24 cellular contexts compared by ENCODE assay signal in genomic region chr3:75951941-75952340, GRCh38.
"Had no signal": no experiment of that assay in that cellular context is flagged by ENCODE, and none has a peak within 500 bp of the region (broad histone marks: within the 10 kb centered on the region; RNA-seq: fewer than 3 reads in every experiment).

No MANE protein-coding gene starts in this region.

- H3K27me3 ChIP-seq: colonic mucosa, dorsolateral prefrontal cortex, gastrocnemius medialis, hepatocyte, stomach, thyroid gland, upper lobe of left lung had no signal

- H3K4me2 ChIP-seq: hepatocyte had no signal

- H3K4me3 Mint-ChIP-seq: activated CD4-positive, alpha-beta memory T cell treated with anti-CD3 and anti-CD28 coated beads, Interleukin-2, amount 10 ng/mL, durations not matched to agents 7 days and 5 days; activated CD4-positive, alpha-beta T cell treated with anti-CD3 and anti-CD28 coated beads, Interleukin-2, amount 10 ng/mL, durations not matched to agents 24 days and 14 days; activated T-cell treated with anti-CD3 and anti-CD28 coated beads, Interleukin-2, amount 50 U/mL, for 4 hours; activated T-helper 17 cell treated with anti-CD3 and anti-CD28 coated beads, Interleukin-2, amount 50 U/mL, for 72 hours; nephron; stimulated activated memory B cell treated with anti-CD40 and anti-IgM and Interleukin-4, amounts not matched to agents 10 μg/mL and 1 μg/mL and 100 μg/mL, for 72 hours had no signal

- H3K4me1 ChIP-seq: colonic mucosa, gastrocnemius medialis, stomach, thyroid gland, upper lobe of left lung had no signal

- H3K4me1 Mint-ChIP-seq: activated CD4-positive, alpha-beta memory T cell treated with anti-CD3 and anti-CD28 coated beads, Interleukin-2, amount 10 ng/mL, durations not matched to agents 7 days and 5 days; activated CD4-positive, alpha-beta T cell treated with anti-CD3 and anti-CD28 coated beads, Interleukin-2, amount 10 ng/mL, durations not matched to agents 24 days and 14 days; activated T-helper 17 cell treated with anti-CD3 and anti-CD28 coated beads, Interleukin-2, amount 50 U/mL, for 72 hours; nephron; stimulated activated memory B cell treated with anti-CD40 and anti-IgM and Interleukin-4, amounts not matched to agents 10 μg/mL and 1 μg/mL and 100 μg/mL, for 72 hours had no signal

- H3K9me3 ChIP-seq: colonic mucosa, gastrocnemius medialis, stomach, thyroid gland, upper lobe of left lung had no signal

- H3K27ac Mint-ChIP-seq: activated CD4-positive, alpha-beta memory T cell treated with anti-CD3 and anti-CD28 coated beads, Interleukin-2, amount 10 ng/mL, durations not matched to agents 7 days and 5 days; activated CD4-positive, alpha-beta T cell treated with anti-CD3 and anti-CD28 coated beads, Interleukin-2, amount 10 ng/mL, durations not matched to agents 24 days and 14 days; activated T-helper 17 cell treated with anti-CD3 and anti-CD28 coated beads, Interleukin-2, amount 50 U/mL, for 72 hours; progenitor cell of endocrine pancreas; stimulated activated memory B cell treated with anti-CD40 and anti-IgM and Interleukin-4, amounts not matched to agents 10 μg/mL and 1 μg/mL and 100 μg/mL, for 72 hours had no signal

- DNase-seq: activated CD4-positive, alpha-beta memory T cell treated with anti-CD3 and anti-CD28 coated beads, Interleukin-2, amount 10 ng/mL, durations not matched to agents 7 days and 5 days; activated CD4-positive, alpha-beta T cell treated with anti-CD3 and anti-CD28 coated beads, Interleukin-2, amount 10 ng/mL, durations not matched to agents 24 days and 14 days; activated gamma-delta T cell treated with Interleukin-2 at 50 U/mL for 16 hours; activated naive CD4-positive, alpha-beta T cell treated with anti-CD3 and anti-CD28 coated beads, Interleukin-2, amount 50 U/mL, for 16 hours; activated T-cell treated with anti-CD3 and anti-CD28 coated beads, Interleukin-2, amount 50 U/mL, for 4 hours; amygdala; colonic mucosa; dorsolateral prefrontal cortex; effector memory CD4-positive, alpha-beta T cell; gastrocnemius medialis; left ventricle myocardium superior; retina; small intestine; stimulated activated CD4-positive, alpha-beta T cell treated with anti-CD3 and anti-CD28 coated beads, Interleukin-4, amount 100 ng/mL, for 24 hours; stomach; T-helper 1 cell; thyroid gland; upper lobe of left lung had no signal

- H3K27me3 Mint-ChIP-seq: activated CD4-positive, alpha-beta memory T cell treated with anti-CD3 and anti-CD28 coated beads, Interleukin-2, amount 10 ng/mL, durations not matched to agents 7 days and 5 days; activated CD4-positive, alpha-beta T cell treated with anti-CD3 and anti-CD28 coated beads, Interleukin-2, amount 10 ng/mL, durations not matched to agents 24 days and 14 days; activated T-helper 17 cell treated with anti-CD3 and anti-CD28 coated beads, Interleukin-2, amount 50 U/mL, for 72 hours; progenitor cell of endocrine pancreas; stimulated activated memory B cell treated with anti-CD40 and anti-IgM and Interleukin-4, amounts not matched to agents 10 μg/mL and 1 μg/mL and 100 μg/mL, for 72 hours had no signal

- H3K27ac ChIP-seq: colonic mucosa, dorsolateral prefrontal cortex, gastrocnemius medialis, hepatocyte, stomach, thyroid gland, upper lobe of left lung had no signal

- ATAC-seq: activated T-cell treated with anti-CD3 and anti-CD28 coated beads, Interleukin-2, amount 50 U/mL, for 4 hours; activated T-helper 17 cell treated with anti-CD3 and anti-CD28 coated beads, Interleukin-2, amount 50 U/mL, for 72 hours; gastrocnemius medialis; left ventricle myocardium superior; sciatic nerve; stimulated activated memory B cell treated with anti-CD40 and anti-IgM and Interleukin-4, amounts not matched to agents 10 μg/mL and 1 μg/mL and 100 μg/mL, for 72 hours had no signal

- H3K79me2 ChIP-seq: hepatocyte had no signal

- FAIRE-seq: small intestine had no signal

- H3K9me3 Mint-ChIP-seq: activated CD4-positive, alpha-beta T cell treated with anti-CD3 and anti-CD28 coated beads, Interleukin-2, amount 10 ng/mL, durations not matched to agents 24 days and 14 days; nephron had no signal

- H3K4me3 ChIP-seq: colonic mucosa, dorsolateral prefrontal cortex, gastrocnemius medialis, hepatocyte, stomach, thyroid gland, upper lobe of left lung had no signal

- H3K36me3 Mint-ChIP-seq: stimulated activated memory B cell treated with anti-CD40 and anti-IgM and Interleukin-4, amounts not matched to agents 10 μg/mL and 1 μg/mL and 100 μg/mL, for 72 hours had no signal

- H2AFZ ChIP-seq: hepatocyte had no signal

- H3K36me3 ChIP-seq: colonic mucosa, gastrocnemius medialis, stomach, thyroid gland, upper lobe of left lung had no signal
